ENCODE assay signal across 33 cellular contexts in genomic region chr7:142961973-142962913, GRCh38. TPM values are rescaled to one million over a fixed set of nuclear protein-coding genes. Genes with fewer than 3 reads are reported as not detected.
DNase-seq lines count a peak whose midpoint lies in the region; FAIRE-seq and TF ChIP-seq lines count a peak whose summit lies in the region.
"Had no signal": no experiment of that assay in that cellular context is flagged by ENCODE, and none has a peak within 500 bp of the region (broad histone marks: within the 10 kb centered on the region; RNA-seq: fewer than 3 reads in every experiment).

TSS of gene KEL (minus strand) at chr7:142962363. CDS start at chr7:142962206, 157 bp downstream.

- DNase-seq in CMK (ENCODE audit: low read depth) = peak; percentile 36
- DNase-seq in NCI-H82 (lab: John Stamatoyannopoulos, UW) = peak; percentile 92
- no peak for DNase-seq in H1 (ENCODE audit: low read depth in 1 of 2, low spot score in 2 of 2)
- no peak for DNase-seq in neural progenitor cell (ENCODE audit: low spot score)
- DNase-seq in BE2C = no peak
- no peak for DNase-seq in Calu3
- no peak for DNase-seq in HFFc6
- DNase-seq: activated CD4-positive, alpha-beta T cell treated with anti-CD3 and anti-CD28 coated beads, Interleukin-2, amount 50 U/mL, for 1 hour; activated effector memory CD4-positive, alpha-beta T cell treated with Interleukin-2 at 50 U/mL for 16 hours; activated T-cell treated with anti-CD3 and anti-CD28 coated beads, Interleukin-2, amount 50 U/mL, for 1 hour; aorta; DND-41; effector memory CD4-positive, alpha-beta T cell; GF-D8; HCEC 1CT; NCI-H1092 treated with DMSO at 0.1 percent for 48 hours; NCI-H187 treated with DMSO at 0.1 percent for 48 hours; NCI-H69; occipital lobe; psoas muscle; stimulated activated CD4-positive, alpha-beta T cell treated with anti-CD3 and anti-CD28 coated beads, Interleukin-2, amount 100 ng/mL, for 48 hours; stimulated activated naive CD8-positive, alpha-beta T cell treated with anti-CD3 and anti-CD28 coated beads, Interleukin-15, amount 100 ng/mL, for 72 hours had no signal

- H3K18ac ChIP-seq in H1 (ENCODE audit: extremely low read depth, low read length) = no peak within 1 kb of the TSS

- no TSS peak for BruUV-seq in Calu3 (replicated peaks; lab: Mats Ljungman, UMichigan)

- no peak within 1 kb of the TSS for H3K4ac ChIP-seq in H1 (replicated peaks; ENCODE audit: insufficient read length, low read depth, low read length)

- WGBS in H1 (ENCODE audit: extremely low coverage in 1 of 2, insufficient coverage in 1 of 2, insufficient read length in 1 of 2, insufficient replicate concordance in 2 of 2, low coverage in 1 of 2, low lambda C conversion rate in 2 of 2, missing lambda C conversion rate in 1 of 2), 2 experiments = 91% methylated on average over 9 of the region's 9 CpGs; no CpG with 5 or more reads in 1 of the 2 experiments

- H3K9me3 ChIP-seq in H1 (ENCODE audit: insufficient read depth in 2 of 2, low read depth in 1 of 2, low read length in 1 of 2) (no peaks in the 10 kb centered on the region; a peak in 1 of 4 replicates), neural progenitor cell (ENCODE audit: low read depth) (no peaks in the 10 kb centered on the region), BE2C (no peaks in the 10 kb centered on the region)
- H3K9me3 ChIP-seq: psoas muscle, tibial nerve had no signal

- POLR2A ChIA-PET in H1 (lab: Charles Lee; ENCODE audit: partially characterized antibody) = interaction anchor here (1.2 kb wide), 1 partner anchor 37 kb away, joined by 3 read pairs; no protein-coding TSS in a partner anchor

- TF ChIP-seq RAD21 in H1 (IDR thresholded peaks at IDR 0.05 in 1 of 2, conservative IDR thresholded peaks at IDR 0.05 in 1 of 2; ENCODE audit: low read depth in 2 of 2, low read length in 2 of 2) = no peak

- H3K36me3 Mint-ChIP-seq in neural progenitor cell (no peaks in the 10 kb centered on the region), Calu3 (ENCODE audit: insufficient read depth, unreplicated experiment) (no peaks in the 10 kb centered on the region), HFFc6 (ENCODE audit: low read depth) (no peaks in the 10 kb centered on the region)
- H3K36me3 Mint-ChIP-seq: activated naive CD4-positive, alpha-beta T cell treated with anti-CD3 and anti-CD28 coated beads, Interleukin-2, amount 50 U/mL, for 72 hours; IgD-negative memory B cell; mesothelial cell of epicardium had no signal

- H2BK20ac ChIP-seq in H1 (ENCODE audit: low read length) = no peak within 1 kb of the TSS

- H4K20me1 ChIP-seq in H1 (replicated peaks in 1 of 2; ENCODE audit: control insufficient read depth in 1 of 2, insufficient read depth in 2 of 2, low read length in 2 of 2) (no peaks in the 10 kb centered on the region), neural progenitor cell (ENCODE audit: low read depth) (no peaks in the 10 kb centered on the region)

- peaks cover 0 to 11% (median 4%) of the 10 kb centered on the region in 4 experiments; a peak in 6 of 7 replicates for H3K4me1 ChIP-seq in H1 (replicated peaks in 1 of 4; ENCODE audit: control insufficient read depth in 3 of 4, insufficient read depth in 4 of 4, low read length in 3 of 4)
- peaks cover 18% of the 10 kb centered on the region for H3K4me1 ChIP-seq in neural progenitor cell
- no peaks in the 10 kb centered on the region for H3K4me1 ChIP-seq in BE2C
- H3K4me1 ChIP-seq: psoas muscle, tibial nerve had no signal

- TF ChIP-seq EP300 in H1 (IDR thresholded peaks at IDR 0.05; ENCODE audit: borderline replicate concordance in 1 of 2, low read depth in 2 of 2, low read length in 2 of 2) = no peak

- H3K79me2 ChIP-seq in H1 (ENCODE audit: control insufficient read depth in 1 of 2, insufficient read depth in 2 of 2, low read length in 2 of 2) (no peaks in the 10 kb centered on the region), neural progenitor cell (ENCODE audit: low read depth) (no peaks in the 10 kb centered on the region)

- H3K27me3 Mint-ChIP-seq in neural progenitor cell (ENCODE audit: insufficient read depth, low read depth) (peaks cover 4% of the 10 kb centered on the region), Calu3 (ENCODE audit: unreplicated experiment) (peaks cover 50% of the 10 kb centered on the region), HFFc6 (ENCODE audit: insufficient read depth) (peaks cover 11% of the 10 kb centered on the region; the same call in 1 of the 2 replicates)

- H3K27ac Mint-ChIP-seq in neural progenitor cell = no peak within 1 kb of the TSS
- no peak within 1 kb of the TSS for H3K27ac Mint-ChIP-seq in Calu3 (ENCODE audit: unreplicated experiment)
- no peak within 1 kb of the TSS for H3K27ac Mint-ChIP-seq in HFFc6
- H3K27ac Mint-ChIP-seq: activated naive CD4-positive, alpha-beta T cell treated with anti-CD3 and anti-CD28 coated beads, Interleukin-2, amount 50 U/mL, for 72 hours; mesothelial cell of epicardium; T-helper 2 cell treated with Interferon-gamma antibody and Interleukin-4, amounts not matched to agents 5 μg/mL and 100 μg/mL, for 36 hours had no signal

- H3K4me1 Mint-ChIP-seq in neural progenitor cell (peaks cover 17% of the 10 kb centered on the region), Calu3 (ENCODE audit: low read depth, unreplicated experiment) (peaks cover 3% of the 10 kb centered on the region), HFFc6 (ENCODE audit: low read depth) (no peaks in the 10 kb centered on the region)
- H3K4me1 Mint-ChIP-seq: IgD-negative memory B cell; stimulated activated naive CD8-positive, alpha-beta T cell treated with anti-CD3 and anti-CD28 coated beads, Interleukin-15, amount 100 ng/mL, for 72 hours had no signal

- H2BK5ac ChIP-seq in H1 (ENCODE audit: low read depth, low read length) = no peak within 1 kb of the TSS

- no peak within 1 kb of the TSS for H3K23ac ChIP-seq in H1 (ENCODE audit: insufficient read length)

- H2BK15ac ChIP-seq in H1 (ENCODE audit: low read length) = no peak within 1 kb of the TSS

- H2BK120ac ChIP-seq in H1 (replicated peaks; ENCODE audit: low read depth, low read length) = no peak within 1 kb of the TSS

- no peak within 1 kb of the TSS for H4K8ac ChIP-seq in H1 (ENCODE audit: extremely low read depth, insufficient read depth, low read length)

- peaks cover 4% of the 10 kb centered on the region for H3F3A ChIP-seq in neural progenitor cell (ENCODE audit: low read depth)

- H3K23me2 ChIP-seq in H1 (ENCODE audit: low read depth, low read length) = peaks cover 2% of the 10 kb centered on the region; the same call in 1 of the 2 replicates

- H2BK12ac ChIP-seq in H1 (ENCODE audit: low read depth, low read length) = peak within 1 kb of the TSS; percentile 2; the same call in 1 of the 2 replicates

- peak within 1 kb of the TSS; percentile 1 for H4K91ac ChIP-seq in H1 (replicated peaks; ENCODE audit: insufficient read length, low read length)

- H3K9ac ChIP-seq in H1 (replicated peaks in 1 of 4; ENCODE audit: extremely low read depth in 1 of 4, low read depth in 3 of 4, low read length in 3 of 4) (no peak within 1 kb of the TSS; a peak in 1 of 7 replicates), neural progenitor cell (no peak within 1 kb of the TSS)

- no peaks in the 10 kb centered on the region for H3K36me3 ChIP-seq in H1 (ENCODE audit: control insufficient read depth in 2 of 4, insufficient read depth in 4 of 4, low read length in 3 of 4)
- no peaks in the 10 kb centered on the region for H3K36me3 ChIP-seq in neural progenitor cell
- H3K36me3 ChIP-seq in BE2C = no peaks in the 10 kb centered on the region
- H3K36me3 ChIP-seq: tibial nerve had no signal

- H3K4me3 Mint-ChIP-seq in neural progenitor cell (no peak within 1 kb of the TSS), Calu3 (ENCODE audit: low read depth, unreplicated experiment) (no peak within 1 kb of the TSS), HFFc6 (no peak within 1 kb of the TSS)
- H3K4me3 Mint-ChIP-seq: IgD-negative memory B cell; mesothelial cell of epicardium; stimulated activated naive CD8-positive, alpha-beta T cell treated with anti-CD3 and anti-CD28 coated beads, Interleukin-15, amount 100 ng/mL, for 72 hours; T-helper 2 cell treated with Interferon-gamma antibody and Interleukin-4, amounts not matched to agents 5 μg/mL and 100 μg/mL, for 36 hours had no signal

- H3K4me2 ChIP-seq in H1 (ENCODE audit: insufficient read depth in 1 of 2, low read depth in 2 of 2, low read length in 2 of 2) (peak within 1 kb of the TSS in 1 of 2 experiments; percentile 26; a peak in 1 of 4 replicates), neural progenitor cell (peak within 1 kb of the TSS; percentile 47)

- TF ChIP-seq POLR2A in H1 (IDR thresholded peaks at IDR 0.05; ENCODE audit: control extremely low read depth in 1 of 2, low read depth in 2 of 2, low read length in 2 of 2) = no peak

- no peaks in the 10 kb centered on the region for H3K9me3 Mint-ChIP-seq in neural progenitor cell
- H3K9me3 Mint-ChIP-seq in Calu3 (ENCODE audit: low read depth, unreplicated experiment) = no peaks in the 10 kb centered on the region
- no peaks in the 10 kb centered on the region; the same call in 1 of the 2 replicates for H3K9me3 Mint-ChIP-seq in HFFc6
- H3K9me3 Mint-ChIP-seq: activated naive CD4-positive, alpha-beta T cell treated with anti-CD3 and anti-CD28 coated beads, Interleukin-2, amount 50 U/mL, for 72 hours; IgD-negative memory B cell; mesothelial cell of epicardium; stimulated activated naive CD8-positive, alpha-beta T cell treated with anti-CD3 and anti-CD28 coated beads, Interleukin-15, amount 100 ng/mL, for 72 hours; T-helper 2 cell treated with Interferon-gamma antibody and Interleukin-4, amounts not matched to agents 5 μg/mL and 100 μg/mL, for 36 hours had no signal

- H3K14ac ChIP-seq in H1 (ENCODE audit: insufficient read length) = no peak within 1 kb of the TSS

- H3K79me1 ChIP-seq in H1 (ENCODE audit: low read depth, low read length) = no peaks in the 10 kb centered on the region

- H2AFZ ChIP-seq in H1 (ENCODE audit: low read length) (no peak within 1 kb of the TSS), neural progenitor cell (replicated peaks) (no peak within 1 kb of the TSS)

- no peak within 1 kb of the TSS for H2AK5ac ChIP-seq in H1 (ENCODE audit: low read depth, low read length)

- no peak for FAIRE-seq in H1 (lab: Jason Lieb, UNC)
- FAIRE-seq: bronchial epithelial cell had no signal

- CTCF ChIA-PET in H1 (lab: Charles Lee; ENCODE audit: partially characterized antibody) = interaction anchor here (0.6 to 2.9 kb wide), 11 partner anchors 9 to 664 kb away, joined by 3 to 16 read pairs (median 4); partner anchors contain the start of genes LLCFC1 and TRPV5
- CTCF ChIA-PET in Calu3 (lab: Charles Lee) = interaction anchor here (1.3 to 2.5 kb wide), 2 partner anchors 23 to 81 kb away, joined by 3 to 40 read pairs; partner anchors contain the start of gene LLCFC1

- H3K27me3 ChIP-seq in H1 (replicated peaks in 1 of 4; ENCODE audit: control insufficient read depth in 3 of 4, extremely low read depth in 1 of 4, insufficient read depth in 3 of 4, low read length in 3 of 4) (no peaks in the 10 kb centered on the region), neural progenitor cell (no peaks in the 10 kb centered on the region), BE2C (no peaks in the 10 kb centered on the region)
- H3K27me3 ChIP-seq: tibial nerve had no signal

- TF ChIP-seq CTCF in H1 (IDR thresholded peaks at IDR 0.05; ENCODE audit: control extremely low read depth in 1 of 3, insufficient read depth in 1 of 3, low read depth in 1 of 3, low read length in 3 of 3) (no peak), neural progenitor cell (IDR thresholded peaks at IDR 0.05) (no peak), BE2C (IDR thresholded peaks at IDR 0.05; ENCODE audit: low read depth, low read length) (no peak), Calu3 (IDR thresholded peaks at IDR 0.05; ENCODE audit: unreplicated experiment) (no peak), HFFc6 (IDR thresholded peaks at IDR 0.05) (no peak)

- intact Hi-C loops in Calu3 (cut with micrococcal nuclease; ENCODE audit: unreplicated experiment) = loop anchor here (1.0 to 5.0 kb wide), 2 partner anchors 81 to 110 kb away; no protein-coding TSS in a partner anchor

- H3K56ac ChIP-seq in H1 (replicated peaks; ENCODE audit: insufficient read length, low read depth, low read length) = no peak within 1 kb of the TSS

- H4K5ac ChIP-seq in H1 (ENCODE audit: insufficient read length, low read depth, low read length) = no peak within 1 kb of the TSS

- H3K27ac ChIP-seq in H1 (ENCODE audit: low read depth, low read length) (no peak within 1 kb of the TSS), neural progenitor cell (no peak within 1 kb of the TSS)
- H3K27ac ChIP-seq: C4-2B, coronary artery, psoas muscle, tibial nerve had no signal

- H3K4me3 ChIP-seq in H1 (ENCODE audit: extremely low read depth in 1 of 4, insufficient read depth in 2 of 4, low read depth in 3 of 4, low read length in 4 of 4) (peak within 1 kb of the TSS in 1 of 4 experiments; percentile 4; a peak in 1 of 8 replicates), neural progenitor cell (no peak within 1 kb of the TSS), BE2C (ENCODE audit: low read depth, low read length) (no peak within 1 kb of the TSS)
- H3K4me3 ChIP-seq: coronary artery, psoas muscle, tibial nerve had no signal

RNA-seq across cellular contexts. Expression of gene KEL, which starts in this region (rescaled TPM):
- 1.1 and 1.8 TPM in 2 replicates for total RNA-seq in H1 (2021; fragmentation: NEBNext Ultra II Directional; extraction: Animal tissue kit (Norgen Biotek cat#: 25700))
- 1.9 and 3.6 TPM in 2 replicates for polyA plus RNA-seq in H1 (2011; rRNA removed)
- polyA plus RNA-seq in H1 (2011; cell fraction: cytosol; rRNA removed) = 2.8 TPM
- polyA plus RNA-seq in H1 (2011; cell fraction: nucleus; rRNA removed) = 14.4 TPM
- polyA plus RNA-seq in H1 (2012, experiment 1 of 2) = 1.5 to 3.5 TPM (median 1.9 TPM) in 4 replicates
- 0.50 TPM for polyA plus RNA-seq in H1 (2012, experiment 2 of 2)
- 0.89 TPM for polyA plus RNA-seq in H1 (2013, experiment 1 of 2)
- 0.87 TPM for polyA plus RNA-seq in H1 (2013, experiment 2 of 2)
- polyA minus RNA-seq in H1 (2011; rRNA and poly(A)+ RNA removed) = 1.7 and 3.0 TPM in 2 replicates
- polyA minus RNA-seq in H1 (2011; cell fraction: cytosol; rRNA and poly(A)+ RNA removed) = 1.4 TPM
- polyA minus RNA-seq in H1 (2011; cell fraction: nucleus; rRNA and poly(A)+ RNA removed) = 4.6 TPM
- 2.0 TPM in 1 of 2 replicates, not detected in the other for total RNA-seq in neural progenitor cell (ENCODE audit: low replicate concordance)
- polyA plus RNA-seq in BE2C (2012; ENCODE audit: insufficient read depth, insufficient read length, low read depth) = not detected
- total RNA-seq in Calu3 (2022) = not detected in 2 replicates
- not detected for total RNA-seq in HFFc6 (2021; fragmentation: NEBNext Ultra II Directional; extraction: Animal tissue kit (Norgen Biotek cat#: 25700))
- total RNA-seq: bronchial epithelial cell, kidney epithelial cell, M059J, RPMI7951 had no signal
- polyA plus RNA-seq: IgD-negative memory B cell had no signal

Comparison
In these comparisons a context has a peak if more than half of its experiments do, and no peak if none do; other contexts are left out.
1. DNase-seq: peak in CMK (single experiment) and NCI-H82 (single experiment); none in H1 (0 of 2), neural progenitor cell (single experiment), BE2C (single experiment), Calu3 (single experiment) and HFFc6 (single experiment).